Comparison of ENCODE assay signal across 9 cellular contexts in the genomic region with DNA sequence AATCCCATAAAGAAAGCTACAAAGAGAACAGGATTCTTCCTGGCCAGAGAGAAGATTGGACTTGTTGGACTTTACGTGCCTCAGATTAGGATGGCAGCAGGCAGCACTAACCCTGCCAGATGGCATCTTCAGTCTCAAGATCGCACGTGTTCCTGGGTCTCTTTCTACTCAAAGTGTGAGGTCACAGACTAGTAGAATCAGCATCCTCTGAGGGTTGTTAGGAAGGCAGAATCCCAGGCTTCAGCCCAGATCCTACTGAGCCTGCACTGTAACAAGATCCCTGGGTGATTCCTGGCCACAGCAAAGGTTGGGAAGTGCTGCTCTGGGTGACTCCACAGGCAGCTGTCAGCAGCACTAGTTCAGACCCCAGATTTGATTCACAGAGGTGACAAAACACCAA. TPM values are rescaled to one million over a fixed set of nuclear protein-coding genes. Genes with fewer than 3 reads are reported as not detected.
DNase-seq lines count a peak whose midpoint lies in the region; ATAC-seq and TF ChIP-seq lines count a peak whose summit lies in the region.
"Had no signal": no experiment of that assay in that cellular context is flagged by ENCODE, and none has a peak within 500 bp of the region (broad histone marks: within the 10 kb centered on the region; RNA-seq: fewer than 3 reads in every experiment).

No MANE protein-coding gene starts in this region.

- intact Hi-C loops in vagina (cut with DNase I) = no loop called here
- intact Hi-C loops in activated CD4-positive, alpha-beta memory T cell treated with anti-CD3 and anti-CD28 coated beads for 36 hours (cut with micrococcal nuclease) = no loop called here

- no peak for ATAC-seq in HG03159 (IDR thresholded peaks at IDR 0.05; ENCODE audit: unreplicated experiment)

- peaks cover 5% of the 10 kb centered on the region for H3K4me1 Mint-ChIP-seq in activated CD4-positive, alpha-beta memory T cell treated with anti-CD3 and anti-CD28 coated beads for 36 hours (ENCODE audit: low read depth)

- H3K9me3 Mint-ChIP-seq in activated CD4-positive, alpha-beta memory T cell treated with anti-CD3 and anti-CD28 coated beads for 36 hours = no peaks in the 10 kb centered on the region

- no peak for TF ChIP-seq POLR2A in vagina (IDR thresholded peaks at IDR 0.05)

- no peak overlapping the region for H3K4me3 Mint-ChIP-seq in activated CD4-positive, alpha-beta memory T cell treated with anti-CD3 and anti-CD28 coated beads for 36 hours
- H3K4me3 Mint-ChIP-seq: neural progenitor cell had no signal

- no peaks in the 10 kb centered on the region for H3K27me3 Mint-ChIP-seq in activated CD4-positive, alpha-beta memory T cell treated with anti-CD3 and anti-CD28 coated beads for 36 hours

- H3K27me3 ChIP-seq in mucosa of rectum (ENCODE audit: control insufficient read depth in 2 of 2, insufficient read depth in 2 of 2, low read length in 2 of 2) (no peaks in the 10 kb centered on the region), vagina (no peaks in the 10 kb centered on the region)
- H3K27me3 ChIP-seq: neural progenitor cell had no signal

- CTCF ChIA-PET in activated CD4-positive, alpha-beta memory T cell treated with anti-CD3 and anti-CD28 coated beads for 36 hours (lab: Charles Lee) = interaction anchor here (0.9 to 1.1 kb wide), 2 partner anchors 9 to 274 kb away, joined by 3 to 4 read pairs; no protein-coding TSS in a partner anchor

- H3K27ac ChIP-seq in coronary artery (peak overlapping the region; percentile 84 to 87), mucosa of rectum (ENCODE audit: low read depth in 2 of 2, low read length in 2 of 2) (peak overlapping the region; percentile 55 to 85), vagina (peak overlapping the region; percentile 82)
- H3K27ac ChIP-seq: neural progenitor cell had no signal

- H3K36me3 Mint-ChIP-seq in activated CD4-positive, alpha-beta memory T cell treated with anti-CD3 and anti-CD28 coated beads for 36 hours = no peaks in the 10 kb centered on the region
- H3K36me3 Mint-ChIP-seq: neural progenitor cell had no signal

- H3K4me3 ChIP-seq in coronary artery (no peak overlapping the region), mucosa of rectum (ENCODE audit: low read length in 2 of 2) (peak overlapping the region in 1 of 2 donors; percentile 66), vagina (no peak overlapping the region)

- no peak overlapping the region for H3K27ac Mint-ChIP-seq in activated CD4-positive, alpha-beta memory T cell treated with anti-CD3 and anti-CD28 coated beads for 36 hours

- peak overlapping the region in 1 of 2 donors; percentile 4 for H3K9ac ChIP-seq in mucosa of rectum (ENCODE audit: low read depth in 1 of 2, low read length in 2 of 2)
- H3K9ac ChIP-seq: neural progenitor cell had no signal

- DNase-seq in NCI-H510A treated with DMSO at 0.1 percent for 48 hours (lab: John Stamatoyannopoulos, UW) (peak; percentile 57), NCI-H510A (lab: John Stamatoyannopoulos, UW) (no peak), coronary artery (ENCODE audit: low spot score) (no peak), vagina (ENCODE audit: extremely low spot score in 2 of 2) (no peak)
- no peak for DNase-seq in activated CD8-positive, alpha-beta memory T cell treated with anti-CD3 and anti-CD28 coated beads, Interleukin-2, amount 50 U/mL, for 48 hours
- DNase-seq in activated CD4-positive, alpha-beta memory T cell treated with anti-CD3 and anti-CD28 coated beads for 36 hours = no peak

- POLR2A ChIA-PET in activated CD4-positive, alpha-beta memory T cell treated with anti-CD3 and anti-CD28 coated beads for 36 hours (lab: Charles Lee) = no interaction called here

- H3K36me3 ChIP-seq in mucosa of rectum (ENCODE audit: control insufficient read depth in 2 of 2, insufficient read depth in 2 of 2, low read length in 2 of 2) = no peaks in the 10 kb centered on the region
- no peaks in the 10 kb centered on the region for H3K36me3 ChIP-seq in vagina
- H3K36me3 ChIP-seq: neural progenitor cell had no signal

- H3K9me3 ChIP-seq in mucosa of rectum (ENCODE audit: control insufficient read depth in 2 of 2, low read length in 2 of 2) = no peaks in the 10 kb centered on the region
- H3K9me3 ChIP-seq in vagina = no peaks in the 10 kb centered on the region

- TF ChIP-seq CTCF in coronary artery (IDR thresholded peaks at IDR 0.05) = no peak
- TF ChIP-seq CTCF in vagina (IDR thresholded peaks at IDR 0.05) = no peak

- H3K4me1 ChIP-seq in mucosa of rectum (ENCODE audit: control insufficient read depth in 2 of 2, insufficient read depth in 2 of 2, low read length in 2 of 2) = peaks cover 51 to 66% of the 10 kb centered on the region in 2 donors
- H3K4me1 ChIP-seq in vagina = peaks cover 91% of the 10 kb centered on the region

RNA-seq across cellular contexts. Expression of gene EPAS1, which starts 39.4 kb away (rescaled TPM):
- 222 TPM for total RNA-seq in vagina
- 10 to 100 TPM; 51.0 to 54.6 TPM for total RNA-seq in activated CD4-positive, alpha-beta memory T cell treated with anti-CD3 and anti-CD28 coated beads for 36 hours
